30 cellular contexts compared by ENCODE assay signal in the genomic region with DNA sequence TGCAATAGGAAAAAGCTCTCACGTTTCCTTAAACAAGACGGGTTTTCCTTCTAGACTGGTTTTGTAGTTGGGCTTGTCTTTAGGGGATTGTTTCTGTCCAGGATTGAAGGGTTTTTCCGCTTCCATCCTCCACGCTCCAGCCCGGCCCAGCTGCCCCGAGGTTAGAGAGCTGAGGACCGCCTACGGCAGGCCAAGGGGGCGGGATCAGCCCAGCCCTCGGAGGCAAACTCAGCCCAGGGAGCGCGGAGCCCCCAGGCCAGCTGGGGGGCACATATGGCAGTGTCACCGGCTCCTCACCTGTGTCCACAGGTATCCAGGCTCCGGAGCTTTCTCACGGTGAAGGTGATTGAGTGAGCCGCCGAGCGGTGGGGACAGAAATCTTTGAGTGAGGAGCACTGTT.
A peak's percentile ranks its signal among the peaks of the same experiment; 100 is the strongest.
DNase-seq lines count a peak whose midpoint lies in the region; ATAC-seq, FAIRE-seq and TF ChIP-seq lines count a peak whose summit lies in the region.
"Had no signal": no experiment of that assay in that cellular context is flagged by ENCODE, and none has a peak within 500 bp of the region (broad histone marks: within the 10 kb centered on the region; RNA-seq: fewer than 3 reads in every experiment).

No MANE protein-coding gene starts in this region.

- FAIRE-seq in kidney (lab: Jason Lieb, UNC) (no peak), D721Med (lab: Jason Lieb, UNC) (no peak)
- FAIRE-seq: A204.1, K562 had no signal

- H3K27ac Mint-ChIP-seq in GM23338: no peak overlapping the region
- H3K27ac Mint-ChIP-seq: activated CD4-positive, alpha-beta T cell treated with anti-CD3 and anti-CD28 coated beads for 36 hours; CD8-positive, alpha-beta memory T cell; mesothelial cell of epicardium; naive thymus-derived CD8-positive, alpha-beta T cell had no signal

- H3K9me3 ChIP-seq in kidney (ENCODE audit: control insufficient read depth in 1 of 2, low read length in 2 of 2) (no peaks in the 10 kb centered on the region), sigmoid colon (no peaks in the 10 kb centered on the region)
- H3K9me3 ChIP-seq: upper lobe of left lung had no signal

- 61 to 71% methylated on average over 18 of the region's 18 CpGs for WGBS in sigmoid colon, 2 donors

- no peak overlapping the region for H3K4me2 ChIP-seq in GM23338
- H3K4me2 ChIP-seq: PC-9 had no signal

- H3K27me3 ChIP-seq in GM23338 (ENCODE audit: insufficient read depth): no peaks in the 10 kb centered on the region
- H3K27me3 ChIP-seq in sigmoid colon: no peaks in the 10 kb centered on the region
- H3K27me3 ChIP-seq: brain microvascular endothelial cell, upper lobe of left lung had no signal

- no peaks in the 10 kb centered on the region for H3K9me3 Mint-ChIP-seq in GM23338
- H3K9me3 Mint-ChIP-seq: mesothelial cell of epicardium had no signal

- H3F3A ChIP-seq in GM23338 (replicated peaks; ENCODE audit: low read depth): no peaks in the 10 kb centered on the region

- H3K79me2 ChIP-seq in GM23338 (replicated peaks; ENCODE audit: insufficient read depth): no peaks in the 10 kb centered on the region

- H3K36me3 Mint-ChIP-seq in GM23338 (ENCODE audit: low read depth): no peaks in the 10 kb centered on the region
- H3K36me3 Mint-ChIP-seq: CD8-positive, alpha-beta memory T cell; mesothelial cell of epicardium; naive thymus-derived CD8-positive, alpha-beta T cell had no signal

- no peak overlapping the region for H3K4me3 ChIP-seq in GM23338
- H3K4me3 ChIP-seq in kidney (ENCODE audit: low read length in 2 of 2): no peak overlapping the region
- H3K4me3 ChIP-seq in sigmoid colon: no peak overlapping the region
- H3K4me3 ChIP-seq: K562, PC-9, upper lobe of left lung had no signal

- no peak for TF ChIP-seq POLR2A in sigmoid colon (IDR thresholded peaks at IDR 0.05)

- H3K36me3 ChIP-seq in GM23338 (ENCODE audit: insufficient read depth) (no peaks in the 10 kb centered on the region), kidney (ENCODE audit: control insufficient read depth in 1 of 2, insufficient read depth in 2 of 2, low read length in 2 of 2) (no peaks in the 10 kb centered on the region), sigmoid colon (no peaks in the 10 kb centered on the region)
- H3K36me3 ChIP-seq: brain microvascular endothelial cell, upper lobe of left lung had no signal

- H3K27ac ChIP-seq in GM23338 (ENCODE audit: low read depth) (no peak overlapping the region), kidney (ENCODE audit: low read depth in 2 of 2, low read length in 2 of 2) (no peak overlapping the region), sigmoid colon (peak overlapping the region; percentile 3 to 68 (median 46))
- H3K27ac ChIP-seq: brain microvascular endothelial cell, PC-9, upper lobe of left lung had no signal

- peak; percentile 85 for ATAC-seq in GM23338
- ATAC-seq in Right ventricle myocardium superior (ENCODE audit: poor library complexity): peak; percentile 78
- ATAC-seq: activated CD4-positive, alpha-beta T cell treated with anti-CD3 and anti-CD28 coated beads for 36 hours; K562; naive thymus-derived CD8-positive, alpha-beta T cell had no signal

- H3K27me3 Mint-ChIP-seq in GM23338 (ENCODE audit: insufficient read depth, low read depth, poor library complexity): peaks cover 7% of the 10 kb centered on the region
- H3K27me3 Mint-ChIP-seq: CD8-positive, alpha-beta memory T cell had no signal

- intact Hi-C loops in Right ventricle myocardium superior (cut with DNase I): no loop called here
- intact Hi-C loops in kidney (cut with DNase I): no loop called here
- intact Hi-C loops in sigmoid colon (cut with DNase I): no loop called here

- TF ChIP-seq CTCF in GM23338 (conservative IDR thresholded peaks at IDR 0.05; ENCODE audit: low read depth in 2 of 2) (no peak), kidney (IDR thresholded peaks at IDR 0.05; ENCODE audit: borderline replicate concordance, extremely low read depth, insufficient read depth) (no peak), sigmoid colon (IDR thresholded peaks at IDR 0.05) (no peak), D721Med (IDR thresholded peaks at IDR 0.05; ENCODE audit: insufficient read depth, missing control alignments) (no peak)

- no peak overlapping the region for H3K4me3 Mint-ChIP-seq in GM23338
- H3K4me3 Mint-ChIP-seq: activated CD4-positive, alpha-beta T cell treated with anti-CD3 and anti-CD28 coated beads for 36 hours; CD8-positive, alpha-beta memory T cell; mesothelial cell of epicardium; naive thymus-derived CD8-positive, alpha-beta T cell had no signal

- H3K9me2 ChIP-seq in GM23338 (ENCODE audit: insufficient read depth): 0 out of 2 replicates have a peak, but pooled peaks cover under 1% of the 10 kb centered on the region

- DNase-seq in GM23338 (ENCODE audit: low spot score) (no peak), Right ventricle myocardium superior (peak; percentile 81), kidney (peak; percentile 85), sigmoid colon (peak; percentile 65), mesenteric fat pad (ENCODE audit: low spot score) (no peak), mucosa of gallbladder (ENCODE audit: low spot score) (no peak), D721Med (ENCODE audit: insufficient read length, low spot score) (no peak), SK-N-DZ (ENCODE audit: low spot score) (no peak)
- DNase-seq: activated CD4-positive, alpha-beta T cell treated with anti-CD3 and anti-CD28 coated beads for 36 hours; activated CD8-positive, alpha-beta memory T cell treated with anti-CD3 and anti-CD28 coated beads for 24 hours; activated T-cell treated with anti-CD3 and anti-CD28 coated beads, Interleukin-2, amount 50 U/mL, for 1 hour; AML-193; brain microvascular endothelial cell; CD8-positive, alpha-beta memory T cell; DND-41; effector memory CD4-positive, alpha-beta T cell; erythroblast; foreskin fibroblast; GOT3; kidney glomerular epithelial cell; MM.1S; naive thymus-derived CD8-positive, alpha-beta T cell; NCI-H1417 treated with DMSO at 0.1 percent for 48 hours; NCI-H2107; NCI-H446 treated with DMSO at 0.1 percent for 48 hours; PC-9 had no signal

- TF ChIP-seq EP300 in sigmoid colon (IDR thresholded peaks at IDR 0.05): no peak

- H3K4me1 ChIP-seq in GM23338 (ENCODE audit: insufficient read depth) (no peaks in the 10 kb centered on the region; the same call in 1 of the 2 replicates), kidney (ENCODE audit: control insufficient read depth in 1 of 2, insufficient read depth in 1 of 2, low read depth in 1 of 2, low read length in 2 of 2) (no peaks in the 10 kb centered on the region), sigmoid colon (peaks cover 0 to 24% (median 11%) of the 10 kb centered on the region in 4 donors)

- no peak overlapping the region; the same call in 1 of the 2 replicates for H2AFZ ChIP-seq in GM23338
- H2AFZ ChIP-seq: PC-9 had no signal

- H4K20me1 ChIP-seq in GM23338 (replicated peaks; ENCODE audit: insufficient read depth): no peaks in the 10 kb centered on the region

- H3K4me1 Mint-ChIP-seq in GM23338: peaks cover 6% of the 10 kb centered on the region
- H3K4me1 Mint-ChIP-seq: activated CD4-positive, alpha-beta T cell treated with anti-CD3 and anti-CD28 coated beads for 36 hours; CD8-positive, alpha-beta memory T cell; naive thymus-derived CD8-positive, alpha-beta T cell had no signal

- no peak overlapping the region for H3K9ac ChIP-seq in kidney (ENCODE audit: low read length in 2 of 2)

TF ChIP-seq in GM23338, 12 proteins besides CTCF, POLR2A, EP300 and RAD21 (continues in another document):
- TF ChIP-seq EZH2phosphoT487 (IDR thresholded peaks at IDR 0.05; ENCODE audit: unreplicated experiment): no peak
- no peak for TF ChIP-seq REST (IDR thresholded peaks at IDR 0.05; ENCODE audit: unreplicated experiment)

Comparison
In these comparisons a context has a peak if more than half of its experiments do, and no peak if none do; other contexts are left out.
1. DNase-seq: peak in Right ventricle myocardium superior (single experiment), kidney (single experiment) and sigmoid colon (single experiment); none in GM23338 (single experiment), mesenteric fat pad (single experiment), mucosa of gallbladder (single experiment), D721Med (single experiment) and SK-N-DZ (single experiment).
2. H3K27ac ChIP-seq: peak in sigmoid colon (4 of 4); none in GM23338 (single experiment) and kidney (0 of 2).